ENCODE assay signal across 10 cellular contexts in the genomic region with DNA sequence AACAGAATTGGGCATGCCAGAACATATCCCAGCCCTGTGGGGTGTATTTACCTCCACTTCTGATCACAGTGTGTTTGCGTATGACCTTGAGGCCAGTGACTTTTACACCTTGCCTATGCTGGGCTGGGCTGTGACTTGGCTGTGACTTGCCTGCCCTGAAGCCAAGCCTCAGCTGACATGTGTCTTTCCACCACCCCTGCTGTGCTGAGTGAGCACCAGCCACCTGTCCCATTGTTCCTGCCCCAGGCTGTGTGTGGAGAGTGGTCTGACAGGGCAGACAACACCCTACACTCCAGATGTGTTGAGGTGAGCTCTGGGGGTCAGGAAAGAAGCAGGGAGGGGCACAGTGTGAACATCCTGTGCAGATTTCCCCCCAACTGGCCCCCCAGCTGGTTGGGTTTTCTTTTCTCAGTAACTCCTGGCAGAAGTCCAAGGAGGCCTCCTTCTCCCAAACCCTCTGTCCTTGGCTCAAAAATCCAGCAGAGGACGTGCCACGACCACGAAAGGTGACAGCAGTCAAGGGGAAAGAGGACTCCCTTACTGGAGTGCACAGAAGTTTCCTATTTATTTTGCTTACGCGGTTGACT. TPM values are rescaled to one million over a fixed set of nuclear protein-coding genes. Genes with fewer than 3 reads are reported as not detected.
A peak's percentile ranks its signal among the peaks of the same experiment; 100 is the strongest.
DNase-seq lines count a peak whose midpoint lies in the region; ATAC-seq, FAIRE-seq and TF ChIP-seq lines count a peak whose summit lies in the region.
"Had no signal": no experiment of that assay in that cellular context is flagged by ENCODE, and none has a peak within 500 bp of the region (broad histone marks: within the 10 kb centered on the region; RNA-seq: fewer than 3 reads in every experiment).

No MANE protein-coding gene starts in this region.

- DNase-seq in NCI-H2171 treated with DMSO at 0.1 percent for 48 hours (lab: John Stamatoyannopoulos, UW) = peak; percentile 97
- peak; percentile 85 for DNase-seq in cerebellum (ENCODE audit: low spot score)
- DNase-seq in pancreas = peak in 5 of 6 donors; percentile 79 to 87 (median 81)
- no peak for DNase-seq in nephron progenitor cell
- no peak for DNase-seq in posterior vena cava (ENCODE audit: low spot score)
- DNase-seq in NK-92 (lab: John Stamatoyannopoulos, UW; ENCODE audit: unreplicated experiment) = no peak
- DNase-seq: natural killer cell had no signal

- H3K4me3 ChIP-seq in GM12875 (ENCODE audit: low read depth, low read length) (no peak overlapping the region), pancreas (no peak overlapping the region)

- no peaks in the 10 kb centered on the region for H3K36me3 Mint-ChIP-seq in nephron progenitor cell (ENCODE audit: low read depth)
- H3K36me3 Mint-ChIP-seq: natural killer cell had no signal

- TF ChIP-seq CTCF in GM12875 (IDR thresholded peaks at IDR 0.05; ENCODE audit: borderline replicate concordance, insufficient read depth, low read depth, low read length) = peak; percentile 34; the same call in 1 of the 2 replicates
- TF ChIP-seq CTCF in pancreas (IDR thresholded peaks at IDR 0.05) = peak in 1 of 4 donors; percentile 10
- no peak for TF ChIP-seq CTCF in nephron progenitor cell (IDR thresholded peaks at IDR 0.05)

- no peaks in the 10 kb centered on the region for H3K27me3 ChIP-seq in pancreas

- H3K9me3 Mint-ChIP-seq in nephron progenitor cell = no peaks in the 10 kb centered on the region
- H3K9me3 Mint-ChIP-seq: natural killer cell; T-helper 1 cell treated with Interleukin-12 subunit alpha and Interleukin-12 subunit beta and Interleukin-4 antibody, amounts not matched to agents 30 μg/mL and 1 μg/mL, for 36 hours had no signal

- 23 to 28% methylated on average over 6 of the region's 6 CpGs for WGBS in pancreas, 2 donors

- H3K36me3 ChIP-seq in pancreas = no peaks in the 10 kb centered on the region

- no peak for FAIRE-seq in pancreas (lab: Jason Lieb, UNC)

- H3K9me3 ChIP-seq in pancreas = no peaks in the 10 kb centered on the region

- no peak overlapping the region for H3K27ac Mint-ChIP-seq in nephron progenitor cell
- H3K27ac Mint-ChIP-seq: T-helper 1 cell treated with Interleukin-12 subunit alpha and Interleukin-12 subunit beta and Interleukin-4 antibody, amounts not matched to agents 30 μg/mL and 1 μg/mL, for 36 hours had no signal

- H3K4me1 Mint-ChIP-seq in nephron progenitor cell = peaks cover 16% of the 10 kb centered on the region

- peaks cover 59% of the 10 kb centered on the region for H3K27me3 Mint-ChIP-seq in nephron progenitor cell (ENCODE audit: low read depth, poor library complexity)

- no peak overlapping the region for H3K4me3 Mint-ChIP-seq in nephron progenitor cell
- H3K4me3 Mint-ChIP-seq: natural killer cell; T-helper 1 cell treated with Interleukin-12 subunit alpha and Interleukin-12 subunit beta and Interleukin-4 antibody, amounts not matched to agents 30 μg/mL and 1 μg/mL, for 36 hours had no signal

- H3K27ac ChIP-seq in pancreas = peak overlapping the region; percentile 51 to 82 (median 60)

- peaks cover 16 to 24% (median 17%) of the 10 kb centered on the region in 3 donors for H3K4me1 ChIP-seq in pancreas

- peak; percentile 80 to 87 (median 84) for ATAC-seq in pancreas
- no peak for ATAC-seq in HG02798 (IDR thresholded peaks at IDR 0.05; ENCODE audit: poor library complexity, unreplicated experiment)

- intact Hi-C loops in pancreas (cut with DNase I) (no loop called here), posterior vena cava (cut with DNase I) (no loop called here)

RNA-seq across cellular contexts. Expression of a gene that starts 5.1 kb away (rescaled TPM):
- total RNA-seq in cerebellum (1.4 TPM), pancreas (10 to 100 TPM; 15.4 to 28.2 (median 20.9) TPM), posterior vena cava (1 to 10 TPM; 5.7 to 9.3 TPM)
- 1 to 10 TPM; 6.6 to 9.8 TPM for polyA plus RNA-seq in pancreas

Comparison
In these comparisons a context has a peak if more than half of its experiments do, and no peak if none do; other contexts are left out.
1. DNase-seq: peak in NCI-H2171 treated with DMSO at 0.1 percent for 48 hours (single experiment), cerebellum (single experiment) and pancreas (5 of 6); none in nephron progenitor cell (single experiment), posterior vena cava (single experiment) and NK-92 (single experiment).